In genomic region chr3:156554842-156555687, GRCh38 we compare ENCODE assay signal across 8 cellular contexts. TPM values are rescaled to one million over a fixed set of nuclear protein-coding genes. Genes with fewer than 3 reads are reported as not detected.
DNase-seq lines count a peak whose midpoint lies in the region; ATAC-seq and TF ChIP-seq lines count a peak whose summit lies in the region.

TSS of gene SSR3 (minus strand) at chr3:156555117. CDS start at chr3:156555089, 28 bp downstream.

- peaks cover 48% of the 10 kb centered on the region for H3K4me1 Mint-ChIP-seq in activated CD4-positive, alpha-beta T cell treated with anti-CD3 and anti-CD28 coated beads, Interleukin-2, amount 10 ng/mL, durations not matched to agents 24 days and 14 days

- H3K9me3 ChIP-seq in colonic mucosa, result no peaks in the 10 kb centered on the region

- DNase-seq in BJ (ENCODE audit: low read depth) (peak; percentile 95), NCI-H526 treated with DMSO at 0.1 percent for 48 hours (lab: John Stamatoyannopoulos, UW) (peak; percentile 97), colonic mucosa (peak; percentile 99), kidney tubule cell (ENCODE audit: low spot score) (peak; percentile 99)
- peak; percentile 100 for DNase-seq in activated CD4-positive, alpha-beta T cell treated with anti-CD3 and anti-CD28 coated beads, Interleukin-2, amount 10 ng/mL, durations not matched to agents 24 days and 14 days
- peak; percentile 90 to 98 (median 98) for DNase-seq in stimulated activated CD4-positive, alpha-beta T cell treated with anti-CD3 and anti-CD28 coated beads, Interleukin-1b, Interleukin-23, amount 100 ng/mL, for 24 hours (ENCODE audit: low read depth in 4 of 4, low spot score in 1 of 4)

- POLR2A ChIA-PET in BJ (lab: Charles Lee), result interaction anchor here (0.6 to 0.7 kb wide), 3 partner anchors 11 to 50 kb away, joined by 3 read pairs; no protein-coding TSS in a partner anchor

- intact Hi-C loops in activated CD4-positive, alpha-beta T cell treated with anti-CD3 and anti-CD28 coated beads, Interleukin-2, amount 10 ng/mL, durations not matched to agents 24 days and 14 days (cut with micrococcal nuclease), result loop anchor here (1.0 to 2.0 kb wide), 9 partner anchors 52 to 701 kb away; partner anchors contain the start of genes CCNL1, SLC33A1 and TIPARP
- intact Hi-C loops in colonic mucosa (cut with DNase I), result loop anchor here (5.0 to 10.0 kb wide), 3 partner anchors 122 to 600 kb away; partner anchors contain the start of gene LEKR1

- H3K4me1 ChIP-seq in colonic mucosa, result no peaks in the 10 kb centered on the region

- H3K27ac ChIP-seq in colonic mucosa, result peak within 1 kb of the TSS; percentile 73

- H3K4me3 ChIP-seq in BJ (ENCODE audit: low read depth, low read length), result peak within 1 kb of the TSS; percentile 80
- H3K4me3 ChIP-seq in colonic mucosa, result peak within 1 kb of the TSS; percentile 87

- peak within 1 kb of the TSS; percentile 97 for H3K4me3 Mint-ChIP-seq in activated CD4-positive, alpha-beta T cell treated with anti-CD3 and anti-CD28 coated beads, Interleukin-2, amount 10 ng/mL, durations not matched to agents 24 days and 14 days

- TF ChIP-seq CTCF in BJ (IDR thresholded peaks at IDR 0.05; ENCODE audit: insufficient read depth, low read depth, low read length) (no peak), colonic mucosa (IDR thresholded peaks at IDR 0.05) (no peak)

- H3K27me3 Mint-ChIP-seq in activated CD4-positive, alpha-beta T cell treated with anti-CD3 and anti-CD28 coated beads, Interleukin-2, amount 10 ng/mL, durations not matched to agents 24 days and 14 days, result no peaks in the 10 kb centered on the region

- ATAC-seq in GM19324 (IDR thresholded peaks at IDR 0.05; ENCODE audit: low FRiP score, unreplicated experiment) (peak; percentile 99), HG03469 (IDR thresholded peaks at IDR 0.05; ENCODE audit: unreplicated experiment) (peak; percentile 98)

- H3K27me3 ChIP-seq in BJ (ENCODE audit: control insufficient read depth, insufficient read depth, low read length), result no peaks in the 10 kb centered on the region
- H3K27me3 ChIP-seq in colonic mucosa, result no peaks in the 10 kb centered on the region

- peaks cover 1% of the 10 kb centered on the region; the same call in 1 of the 2 replicates for H3K36me3 ChIP-seq in BJ (ENCODE audit: control insufficient read depth, insufficient read depth, low read length)
- H3K36me3 ChIP-seq in colonic mucosa, result no peaks in the 10 kb centered on the region

- H3K9me3 Mint-ChIP-seq in activated CD4-positive, alpha-beta T cell treated with anti-CD3 and anti-CD28 coated beads, Interleukin-2, amount 10 ng/mL, durations not matched to agents 24 days and 14 days, result peaks cover 7% of the 10 kb centered on the region

- H3K36me3 Mint-ChIP-seq in activated CD4-positive, alpha-beta T cell treated with anti-CD3 and anti-CD28 coated beads, Interleukin-2, amount 10 ng/mL, durations not matched to agents 24 days and 14 days (ENCODE audit: low read depth), result peaks cover 32% of the 10 kb centered on the region

- CTCF ChIA-PET in BJ (lab: Yijun Ruan, JAX), result interaction anchor here (0.6 to 1.9 kb wide), 10 partner anchors 12 to 582 kb away, joined by 3 to 9 read pairs (median 3); partner anchors contain the start of gene TIPARP

- peak within 1 kb of the TSS; percentile 96 for H3K27ac Mint-ChIP-seq in activated CD4-positive, alpha-beta T cell treated with anti-CD3 and anti-CD28 coated beads, Interleukin-2, amount 10 ng/mL, durations not matched to agents 24 days and 14 days

- peak within 1 kb of the TSS; percentile 88 to 92 for H3K9ac ChIP-seq in colonic mucosa (ENCODE audit: low read depth in 2 of 2, low read length in 2 of 2)

RNA-seq across cellular contexts. Expression of gene SSR3, which starts in this region (rescaled TPM):
- 268 and 397 TPM in 2 replicates for polyA plus RNA-seq in BJ (2011; rRNA removed)
- 335 and 469 TPM in 2 replicates for polyA minus RNA-seq in BJ (2011; rRNA and poly(A)+ RNA removed)
- 151 and 153 TPM in 2 replicates for total RNA-seq in activated CD4-positive, alpha-beta T cell treated with anti-CD3 and anti-CD28 coated beads, Interleukin-2, amount 10 ng/mL, durations not matched to agents 24 days and 14 days
- total RNA-seq in colonic mucosa, result 100 to 1,000 TPM; 134 to 171 TPM

Comparison
In these comparisons a context has a peak if more than half of its experiments do, and no peak if none do; other contexts are left out.
1. Peak in every context shown above with its lines: DNase-seq, ATAC-seq, H3K4me3 ChIP-seq and H3K27ac ChIP-seq.